1 cellular context compared by ENCODE assay signal in the genomic region with DNA sequence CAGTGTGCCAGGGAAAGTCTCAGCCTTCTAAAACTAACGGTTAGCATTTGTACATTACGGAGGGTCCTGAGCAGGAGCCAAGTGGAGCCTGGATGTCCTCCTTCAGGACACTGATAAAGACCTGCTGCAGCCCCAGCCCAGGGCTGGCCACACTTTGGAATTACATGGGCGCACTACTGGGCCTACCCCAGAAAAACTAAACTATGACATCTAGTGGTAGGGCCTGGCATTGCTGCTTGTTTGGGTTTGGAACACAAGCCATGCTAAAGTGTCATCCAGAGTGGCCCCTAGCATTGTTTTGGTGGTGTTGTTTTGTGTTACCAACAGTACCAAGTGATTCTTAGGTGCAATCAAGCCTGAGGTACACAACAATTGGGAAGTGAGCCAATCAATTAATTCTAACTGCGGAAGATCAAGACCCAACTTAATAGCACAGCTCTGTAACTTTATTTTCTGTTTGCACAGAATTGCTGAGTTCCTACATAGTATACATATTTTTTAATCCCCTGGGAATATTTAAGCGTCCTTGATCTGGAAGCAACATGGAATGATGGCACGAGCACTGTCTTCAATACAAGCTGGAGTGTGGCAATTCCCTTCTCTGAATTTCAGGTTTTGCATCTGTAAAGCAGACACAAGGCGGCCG.
A peak's percentile ranks its signal among the peaks of the same experiment; 100 is the strongest.
TF ChIP-seq lines count a peak whose summit lies in the region.

No MANE protein-coding gene starts in this region.

TF ChIP-seq in HepG2, 621 proteins besides CTCF, POLR2A, EP300 and RAD21 (continued from another document and continues in another):
- TF ChIP-seq, protein P1, sequence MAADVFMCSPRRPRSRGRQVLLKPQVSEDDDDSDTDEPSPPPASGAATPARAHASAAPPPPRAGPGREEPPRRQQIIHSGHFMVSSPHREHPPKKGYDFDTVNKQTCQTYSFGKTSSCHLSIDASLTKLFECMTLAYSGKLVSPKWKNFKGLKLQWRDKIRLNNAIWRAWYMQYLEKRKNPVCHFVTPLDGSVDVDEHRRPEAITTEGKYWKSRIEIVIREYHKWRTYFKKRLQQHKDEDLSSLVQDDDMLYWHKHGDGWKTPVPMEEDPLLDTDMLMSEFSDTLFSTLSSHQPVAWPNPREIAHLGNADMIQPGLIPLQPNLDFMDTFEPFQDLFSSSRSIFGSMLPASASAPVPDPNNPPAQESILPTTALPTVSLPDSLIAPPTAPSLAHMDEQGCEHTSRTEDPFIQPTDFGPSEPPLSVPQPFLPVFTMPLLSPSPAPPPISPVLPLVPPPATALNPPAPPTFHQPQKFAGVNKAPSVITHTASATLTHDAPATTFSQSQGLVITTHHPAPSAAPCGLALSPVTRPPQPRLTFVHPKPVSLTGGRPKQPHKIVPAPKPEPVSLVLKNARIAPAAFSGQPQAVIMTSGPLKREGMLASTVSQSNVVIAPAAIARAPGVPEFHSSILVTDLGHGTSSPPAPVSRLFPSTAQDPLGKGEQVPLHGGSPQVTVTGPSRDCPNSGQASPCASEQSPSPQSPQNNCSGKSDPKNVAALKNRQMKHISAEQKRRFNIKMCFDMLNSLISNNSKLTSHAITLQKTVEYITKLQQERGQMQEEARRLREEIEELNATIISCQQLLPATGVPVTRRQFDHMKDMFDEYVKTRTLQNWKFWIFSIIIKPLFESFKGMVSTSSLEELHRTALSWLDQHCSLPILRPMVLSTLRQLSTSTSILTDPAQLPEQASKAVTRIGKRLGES (CRISPR knock-in tag; IDR thresholded peaks at IDR 0.05; ENCODE audit: borderline replicate concordance), result no peak
- TF ChIP-seq ZNF33B (CRISPR knock-in tag; IDR thresholded peaks at IDR 0.05), result no peak
- no peak for TF ChIP-seq CCDC6 (CRISPR knock-in tag; IDR thresholded peaks at IDR 0.05)
- TF ChIP-seq ZNF543 (CRISPR knock-in tag; IDR thresholded peaks at IDR 0.05), result no peak
- TF ChIP-seq, protein P2, sequence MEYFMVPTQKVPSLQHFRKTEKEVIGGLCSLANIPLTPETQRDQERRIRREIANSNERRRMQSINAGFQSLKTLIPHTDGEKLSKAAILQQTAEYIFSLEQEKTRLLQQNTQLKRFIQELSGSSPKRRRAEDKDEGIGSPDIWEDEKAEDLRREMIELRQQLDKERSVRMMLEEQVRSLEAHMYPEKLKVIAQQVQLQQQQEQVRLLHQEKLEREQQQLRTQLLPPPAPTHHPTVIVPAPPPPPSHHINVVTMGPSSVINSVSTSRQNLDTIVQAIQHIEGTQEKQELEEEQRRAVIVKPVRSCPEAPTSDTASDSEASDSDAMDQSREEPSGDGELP (IDR thresholded peaks at IDR 0.05; ENCODE audit: borderline replicate concordance, low read depth), result no peak
- TF ChIP-seq ZNF563 (CRISPR knock-in tag; IDR thresholded peaks at IDR 0.05), result no peak
- TF ChIP-seq PHF5A (CRISPR knock-in tag; IDR thresholded peaks at IDR 0.05; ENCODE audit: low read depth, unreplicated experiment), result no peak
- TF ChIP-seq, protein P3, sequence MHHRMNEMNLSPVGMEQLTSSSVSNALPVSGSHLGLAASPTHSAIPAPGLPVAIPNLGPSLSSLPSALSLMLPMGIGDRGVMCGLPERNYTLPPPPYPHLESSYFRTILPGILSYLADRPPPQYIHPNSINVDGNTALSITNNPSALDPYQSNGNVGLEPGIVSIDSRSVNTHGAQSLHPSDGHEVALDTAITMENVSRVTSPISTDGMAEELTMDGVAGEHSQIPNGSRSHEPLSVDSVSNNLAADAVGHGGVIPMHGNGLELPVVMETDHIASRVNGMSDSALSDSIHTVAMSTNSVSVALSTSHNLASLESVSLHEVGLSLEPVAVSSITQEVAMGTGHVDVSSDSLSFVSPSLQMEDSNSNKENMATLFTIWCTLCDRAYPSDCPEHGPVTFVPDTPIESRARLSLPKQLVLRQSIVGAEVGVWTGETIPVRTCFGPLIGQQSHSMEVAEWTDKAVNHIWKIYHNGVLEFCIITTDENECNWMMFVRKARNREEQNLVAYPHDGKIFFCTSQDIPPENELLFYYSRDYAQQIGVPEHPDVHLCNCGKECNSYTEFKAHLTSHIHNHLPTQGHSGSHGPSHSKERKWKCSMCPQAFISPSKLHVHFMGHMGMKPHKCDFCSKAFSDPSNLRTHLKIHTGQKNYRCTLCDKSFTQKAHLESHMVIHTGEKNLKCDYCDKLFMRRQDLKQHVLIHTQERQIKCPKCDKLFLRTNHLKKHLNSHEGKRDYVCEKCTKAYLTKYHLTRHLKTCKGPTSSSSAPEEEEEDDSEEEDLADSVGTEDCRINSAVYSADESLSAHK (CRISPR knock-in tag; IDR thresholded peaks at IDR 0.05; ENCODE audit: borderline replicate concordance), result no peak
- TF ChIP-seq ZNF546 (CRISPR knock-in tag; conservative IDR thresholded peaks at IDR 0.05), result no peak
- TF ChIP-seq NR2C2 (CRISPR knock-in tag; IDR thresholded peaks at IDR 0.05; ENCODE audit: borderline replicate concordance), result no peak
- no peak for TF ChIP-seq HNF4G (IDR thresholded peaks at IDR 0.05; ENCODE audit: borderline replicate concordance, low read depth, low read length)
- TF ChIP-seq HNF4G (CRISPR knock-in tag; IDR thresholded peaks at IDR 0.05; ENCODE audit: borderline replicate concordance, low read depth), result no peak
- TF ChIP-seq GATA4 (IDR thresholded peaks at IDR 0.05; ENCODE audit: borderline replicate concordance, low read depth), result no peak
- TF ChIP-seq, protein P4, sequence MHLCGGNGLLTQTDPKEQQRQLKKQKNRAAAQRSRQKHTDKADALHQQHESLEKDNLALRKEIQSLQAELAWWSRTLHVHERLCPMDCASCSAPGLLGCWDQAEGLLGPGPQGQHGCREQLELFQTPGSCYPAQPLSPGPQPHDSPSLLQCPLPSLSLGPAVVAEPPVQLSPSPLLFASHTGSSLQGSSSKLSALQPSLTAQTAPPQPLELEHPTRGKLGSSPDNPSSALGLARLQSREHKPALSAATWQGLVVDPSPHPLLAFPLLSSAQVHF (CRISPR knock-in tag; IDR thresholded peaks at IDR 0.05), result no peak
- TF ChIP-seq, protein P5, sequence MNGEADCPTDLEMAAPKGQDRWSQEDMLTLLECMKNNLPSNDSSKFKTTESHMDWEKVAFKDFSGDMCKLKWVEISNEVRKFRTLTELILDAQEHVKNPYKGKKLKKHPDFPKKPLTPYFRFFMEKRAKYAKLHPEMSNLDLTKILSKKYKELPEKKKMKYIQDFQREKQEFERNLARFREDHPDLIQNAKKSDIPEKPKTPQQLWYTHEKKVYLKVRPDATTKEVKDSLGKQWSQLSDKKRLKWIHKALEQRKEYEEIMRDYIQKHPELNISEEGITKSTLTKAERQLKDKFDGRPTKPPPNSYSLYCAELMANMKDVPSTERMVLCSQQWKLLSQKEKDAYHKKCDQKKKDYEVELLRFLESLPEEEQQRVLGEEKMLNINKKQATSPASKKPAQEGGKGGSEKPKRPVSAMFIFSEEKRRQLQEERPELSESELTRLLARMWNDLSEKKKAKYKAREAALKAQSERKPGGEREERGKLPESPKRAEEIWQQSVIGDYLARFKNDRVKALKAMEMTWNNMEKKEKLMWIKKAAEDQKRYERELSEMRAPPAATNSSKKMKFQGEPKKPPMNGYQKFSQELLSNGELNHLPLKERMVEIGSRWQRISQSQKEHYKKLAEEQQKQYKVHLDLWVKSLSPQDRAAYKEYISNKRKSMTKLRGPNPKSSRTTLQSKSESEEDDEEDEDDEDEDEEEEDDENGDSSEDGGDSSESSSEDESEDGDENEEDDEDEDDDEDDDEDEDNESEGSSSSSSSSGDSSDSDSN (CRISPR knock-in tag; IDR thresholded peaks at IDR 0.05), result peak; percentile 38; the same call in 1 of the 2 replicates
- TF ChIP-seq, protein P6, sequence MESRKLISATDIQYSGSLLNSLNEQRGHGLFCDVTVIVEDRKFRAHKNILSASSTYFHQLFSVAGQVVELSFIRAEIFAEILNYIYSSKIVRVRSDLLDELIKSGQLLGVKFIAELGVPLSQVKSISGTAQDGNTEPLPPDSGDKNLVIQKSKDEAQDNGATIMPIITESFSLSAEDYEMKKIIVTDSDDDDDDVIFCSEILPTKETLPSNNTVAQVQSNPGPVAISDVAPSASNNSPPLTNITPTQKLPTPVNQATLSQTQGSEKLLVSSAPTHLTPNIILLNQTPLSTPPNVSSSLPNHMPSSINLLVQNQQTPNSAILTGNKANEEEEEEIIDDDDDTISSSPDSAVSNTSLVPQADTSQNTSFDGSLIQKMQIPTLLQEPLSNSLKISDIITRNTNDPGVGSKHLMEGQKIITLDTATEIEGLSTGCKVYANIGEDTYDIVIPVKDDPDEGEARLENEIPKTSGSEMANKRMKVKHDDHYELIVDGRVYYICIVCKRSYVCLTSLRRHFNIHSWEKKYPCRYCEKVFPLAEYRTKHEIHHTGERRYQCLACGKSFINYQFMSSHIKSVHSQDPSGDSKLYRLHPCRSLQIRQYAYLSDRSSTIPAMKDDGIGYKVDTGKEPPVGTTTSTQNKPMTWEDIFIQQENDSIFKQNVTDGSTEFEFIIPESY (CRISPR knock-in tag; IDR thresholded peaks at IDR 0.05), result peak; percentile 41; the same call in 1 of the 2 replicates
- TF ChIP-seq, protein P7, sequence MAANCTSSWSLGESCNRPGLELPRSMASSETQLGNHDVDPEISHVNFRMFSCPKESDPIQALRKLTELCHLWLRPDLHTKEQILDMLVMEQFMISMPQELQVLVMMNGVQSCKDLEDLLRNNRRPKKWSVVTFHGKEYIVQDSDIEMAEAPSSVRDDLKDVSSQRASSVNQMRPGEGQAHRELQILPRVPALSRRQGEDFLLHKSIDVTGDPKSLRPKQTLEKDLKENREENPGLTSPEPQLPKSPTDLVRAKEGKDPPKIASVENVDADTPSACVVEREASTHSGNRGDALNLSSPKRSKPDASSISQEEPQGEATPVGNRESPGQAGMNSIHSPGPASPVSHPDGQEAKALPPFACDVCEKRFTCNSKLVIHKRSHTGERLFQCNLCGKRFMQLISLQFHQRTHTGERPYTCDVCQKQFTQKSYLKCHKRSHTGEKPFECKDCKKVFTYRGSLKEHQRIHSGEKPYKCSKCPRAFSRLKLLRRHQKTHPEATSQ (CRISPR knock-in tag; IDR thresholded peaks at IDR 0.05; ENCODE audit: borderline replicate concordance), result peak; percentile 79; the same call in 1 of the 2 replicates
- TF ChIP-seq NFRKB (IDR thresholded peaks at IDR 0.05), result no peak
- TF ChIP-seq, protein P8, sequence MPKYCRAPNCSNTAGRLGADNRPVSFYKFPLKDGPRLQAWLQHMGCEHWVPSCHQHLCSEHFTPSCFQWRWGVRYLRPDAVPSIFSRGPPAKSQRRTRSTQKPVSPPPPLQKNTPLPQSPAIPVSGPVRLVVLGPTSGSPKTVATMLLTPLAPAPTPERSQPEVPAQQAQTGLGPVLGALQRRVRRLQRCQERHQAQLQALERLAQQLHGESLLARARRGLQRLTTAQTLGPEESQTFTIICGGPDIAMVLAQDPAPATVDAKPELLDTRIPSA (CRISPR knock-in tag; IDR thresholded peaks at IDR 0.05; ENCODE audit: borderline replicate concordance), result no peak
- TF ChIP-seq CBX2 (IDR thresholded peaks at IDR 0.05; ENCODE audit: low read depth, low read length), result no peak
- TF ChIP-seq CBX2 (CRISPR knock-in tag; IDR thresholded peaks at IDR 0.05; ENCODE audit: low read depth), result no peak
- TF ChIP-seq PRMT3 (CRISPR knock-in tag; IDR thresholded peaks at IDR 0.05; ENCODE audit: borderline replicate concordance, low read depth), result no peak
- no peak for TF ChIP-seq ZNF136 (CRISPR knock-in tag; IDR thresholded peaks at IDR 0.05; ENCODE audit: low read depth)
- TF ChIP-seq, protein P9, sequence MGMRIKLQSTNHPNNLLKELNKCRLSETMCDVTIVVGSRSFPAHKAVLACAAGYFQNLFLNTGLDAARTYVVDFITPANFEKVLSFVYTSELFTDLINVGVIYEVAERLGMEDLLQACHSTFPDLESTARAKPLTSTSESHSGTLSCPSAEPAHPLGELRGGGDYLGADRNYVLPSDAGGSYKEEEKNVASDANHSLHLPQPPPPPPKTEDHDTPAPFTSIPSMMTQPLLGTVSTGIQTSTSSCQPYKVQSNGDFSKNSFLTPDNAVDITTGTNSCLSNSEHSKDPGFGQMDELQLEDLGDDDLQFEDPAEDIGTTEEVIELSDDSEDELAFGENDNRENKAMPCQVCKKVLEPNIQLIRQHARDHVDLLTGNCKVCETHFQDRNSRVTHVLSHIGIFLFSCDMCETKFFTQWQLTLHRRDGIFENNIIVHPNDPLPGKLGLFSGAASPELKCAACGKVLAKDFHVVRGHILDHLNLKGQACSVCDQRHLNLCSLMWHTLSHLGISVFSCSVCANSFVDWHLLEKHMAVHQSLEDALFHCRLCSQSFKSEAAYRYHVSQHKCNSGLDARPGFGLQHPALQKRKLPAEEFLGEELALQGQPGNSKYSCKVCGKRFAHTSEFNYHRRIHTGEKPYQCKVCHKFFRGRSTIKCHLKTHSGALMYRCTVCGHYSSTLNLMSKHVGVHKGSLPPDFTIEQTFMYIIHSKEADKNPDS (CRISPR knock-in tag; IDR thresholded peaks at IDR 0.05), result no peak
- TF ChIP-seq RBM39 (IDR thresholded peaks at IDR 0.05; ENCODE audit: low read depth, low read length, poor library complexity, severe bottlenecking), result no peak
- TF ChIP-seq ZNF143 (CRISPR knock-in tag; IDR thresholded peaks at IDR 0.05), result no peak
- no peak for TF ChIP-seq ZNF775 (CRISPR knock-in tag; IDR thresholded peaks at IDR 0.05; ENCODE audit: borderline replicate concordance)
- no peak for TF ChIP-seq SNAI1 (CRISPR knock-in tag; IDR thresholded peaks at IDR 0.05; ENCODE audit: borderline replicate concordance)
- no peak for TF ChIP-seq ZNF335 (CRISPR knock-in tag; IDR thresholded peaks at IDR 0.05)
- TF ChIP-seq ZBTB7B (CRISPR knock-in tag; IDR thresholded peaks at IDR 0.05), result 0 out of 2 replicates have a peak, but pooled peaks have one; percentile 30
- no peak for TF ChIP-seq ZNF225 (CRISPR knock-in tag; IDR thresholded peaks at IDR 0.05)
- 0 out of 2 replicates have a peak, but pooled peaks have one; percentile 32 for TF ChIP-seq SP4 (CRISPR knock-in tag; IDR thresholded peaks at IDR 0.05)
- TF ChIP-seq, protein P10, sequence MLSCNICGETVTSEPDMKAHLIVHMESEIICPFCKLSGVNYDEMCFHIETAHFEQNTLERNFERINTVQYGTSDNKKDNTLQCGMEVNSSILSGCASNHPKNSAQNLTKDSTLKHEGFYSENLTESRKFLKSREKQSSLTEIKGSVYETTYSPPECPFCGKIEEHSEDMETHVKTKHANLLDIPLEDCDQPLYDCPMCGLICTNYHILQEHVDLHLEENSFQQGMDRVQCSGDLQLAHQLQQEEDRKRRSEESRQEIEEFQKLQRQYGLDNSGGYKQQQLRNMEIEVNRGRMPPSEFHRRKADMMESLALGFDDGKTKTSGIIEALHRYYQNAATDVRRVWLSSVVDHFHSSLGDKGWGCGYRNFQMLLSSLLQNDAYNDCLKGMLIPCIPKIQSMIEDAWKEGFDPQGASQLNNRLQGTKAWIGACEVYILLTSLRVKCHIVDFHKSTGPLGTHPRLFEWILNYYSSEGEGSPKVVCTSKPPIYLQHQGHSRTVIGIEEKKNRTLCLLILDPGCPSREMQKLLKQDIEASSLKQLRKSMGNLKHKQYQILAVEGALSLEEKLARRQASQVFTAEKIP (CRISPR knock-in tag; IDR thresholded peaks at IDR 0.05; ENCODE audit: borderline replicate concordance), result no peak
- TF ChIP-seq MATR3 (CRISPR knock-in tag; IDR thresholded peaks at IDR 0.05), result no peak
- TF ChIP-seq ZNF713 (CRISPR knock-in tag; IDR thresholded peaks at IDR 0.05), result no peak
- TF ChIP-seq, protein P11, sequence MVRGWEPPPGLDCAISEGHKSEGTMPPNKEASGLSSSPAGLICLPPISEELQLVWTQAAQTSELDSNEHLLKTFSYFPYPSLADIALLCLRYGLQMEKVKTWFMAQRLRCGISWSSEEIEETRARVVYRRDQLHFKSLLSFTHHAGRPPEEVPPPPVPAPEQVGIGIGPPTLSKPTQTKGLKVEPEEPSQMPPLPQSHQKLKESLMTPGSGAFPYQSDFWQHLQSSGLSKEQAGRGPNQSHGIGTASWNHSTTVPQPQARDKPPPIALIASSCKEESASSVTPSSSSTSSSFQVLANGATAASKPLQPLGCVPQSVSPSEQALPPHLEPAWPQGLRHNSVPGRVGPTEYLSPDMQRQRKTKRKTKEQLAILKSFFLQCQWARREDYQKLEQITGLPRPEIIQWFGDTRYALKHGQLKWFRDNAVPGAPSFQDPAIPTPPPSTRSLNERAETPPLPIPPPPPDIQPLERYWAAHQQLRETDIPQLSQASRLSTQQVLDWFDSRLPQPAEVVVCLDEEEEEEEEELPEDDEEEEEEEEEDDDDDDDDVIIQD (CRISPR knock-in tag; IDR thresholded peaks at IDR 0.05; ENCODE audit: low read depth), result peak; percentile 66; the same call in 1 of the 2 replicates
- no peak for TF ChIP-seq ZNF567 (CRISPR knock-in tag; IDR thresholded peaks at IDR 0.05; ENCODE audit: borderline replicate concordance)
- TF ChIP-seq ZNF550 (CRISPR knock-in tag; IDR thresholded peaks at IDR 0.05; ENCODE audit: borderline replicate concordance), result no peak
